Comparison of ENCODE assay signal across 24 cellular contexts in genomic region chr13:53092931-53093330, GRCh38.
A peak's percentile ranks its signal among the peaks of the same experiment; 100 is the strongest.
DNase-seq lines count a peak whose midpoint lies in the region; ATAC-seq and TF ChIP-seq lines count a peak whose summit lies in the region.
"Had no signal": no experiment of that assay in that cellular context is flagged by ENCODE, and none has a peak within 500 bp of the region (broad histone marks: within the 10 kb centered on the region; RNA-seq: fewer than 3 reads in every experiment).

No MANE protein-coding gene starts in this region.

- peak overlapping the region; percentile 21 for H3K4me2 ChIP-seq in neural progenitor cell
- H3K4me2 ChIP-seq: A549, KMS-11 had no signal

- H3K36me3 ChIP-seq in neural progenitor cell (no peaks in the 10 kb centered on the region), prostate gland (no peaks in the 10 kb centered on the region)

- H3K79me2 ChIP-seq in neural progenitor cell (ENCODE audit: low read depth): no peaks in the 10 kb centered on the region

- H3K9me3 ChIP-seq in neural progenitor cell (ENCODE audit: low read depth): no peaks in the 10 kb centered on the region
- H3K9me3 ChIP-seq in prostate gland: no peaks in the 10 kb centered on the region
- H3K9me3 ChIP-seq: A549 had no signal

- intact Hi-C loops in prostate gland (cut with DNase I): no loop called here

- no peaks in the 10 kb centered on the region for H3K9me3 Mint-ChIP-seq in endothelial cell (ENCODE audit: unreplicated experiment)
- H3K9me3 Mint-ChIP-seq in neural progenitor cell: peaks cover 14% of the 10 kb centered on the region

- H3K27me3 ChIP-seq in neural progenitor cell (no peaks in the 10 kb centered on the region), prostate gland (replicated peaks; ENCODE audit: insufficient read depth) (no peaks in the 10 kb centered on the region)

- peaks cover 7% of the 10 kb centered on the region for H3K4me1 ChIP-seq in neural progenitor cell
- no peaks in the 10 kb centered on the region for H3K4me1 ChIP-seq in prostate gland (replicated peaks)
- H3K4me1 ChIP-seq: A549 had no signal

- H3K27me3 Mint-ChIP-seq in endothelial cell (ENCODE audit: unreplicated experiment) (peaks cover 2% of the 10 kb centered on the region), neural progenitor cell (ENCODE audit: insufficient read depth, low read depth) (no peaks in the 10 kb centered on the region)
- H3K27me3 Mint-ChIP-seq: B cell had no signal

- ATAC-seq in HG03025 (IDR thresholded peaks at IDR 0.05; ENCODE audit: low FRiP score, unreplicated experiment): no peak
- ATAC-seq: A549 had no signal

- H2AFZ ChIP-seq in neural progenitor cell (replicated peaks): peak overlapping the region; percentile 76

- no peak overlapping the region for H3K4me3 Mint-ChIP-seq in endothelial cell (ENCODE audit: unreplicated experiment)
- H3K4me3 Mint-ChIP-seq in neural progenitor cell: no peak overlapping the region
- H3K4me3 Mint-ChIP-seq: B cell, CD14-positive monocyte had no signal

- H3K4me1 Mint-ChIP-seq in endothelial cell (ENCODE audit: unreplicated experiment) (no peaks in the 10 kb centered on the region), neural progenitor cell (peaks cover 3% of the 10 kb centered on the region)
- H3K4me1 Mint-ChIP-seq: B cell, CD14-positive monocyte had no signal

- H3K27ac Mint-ChIP-seq in endothelial cell (ENCODE audit: unreplicated experiment): peak overlapping the region; percentile 17
- no peak overlapping the region for H3K27ac Mint-ChIP-seq in neural progenitor cell
- H3K27ac Mint-ChIP-seq: B cell, CD14-positive monocyte had no signal

- H3K36me3 Mint-ChIP-seq in endothelial cell (ENCODE audit: low read depth, unreplicated experiment) (no peaks in the 10 kb centered on the region), neural progenitor cell (no peaks in the 10 kb centered on the region)
- H3K36me3 Mint-ChIP-seq: CD14-positive monocyte had no signal

- no peak overlapping the region for H3K9ac ChIP-seq in neural progenitor cell
- H3K9ac ChIP-seq: KMS-11 had no signal

- no peaks in the 10 kb centered on the region for H3F3A ChIP-seq in neural progenitor cell (ENCODE audit: low read depth)

- no peak for DNase-seq in caudate nucleus (lab: John Stamatoyannopoulos, UW)
- DNase-seq in endothelial cell (ENCODE audit: low spot score): no peak
- DNase-seq in neural progenitor cell (ENCODE audit: low spot score): no peak
- peak; percentile 77 for DNase-seq in superior temporal gyrus (ENCODE audit: extremely low spot score)
- DNase-seq in prostate gland (ENCODE audit: low spot score): no peak
- DNase-seq in DMS79 treated with DMSO at 0.1 percent for 48 hours (lab: John Stamatoyannopoulos, UW): no peak
- DNase-seq: DMS53; EL; GF-D8; GOT3; IMR-90; NCI-H1092 treated with DMSO at 0.1 percent for 48 hours; NCI-H1436 treated with DMSO at 0.1 percent for 48 hours; NCI-H2029; NCI-H2227 treated with DMSO at 0.1 percent for 48 hours; NCI-H510A treated with DMSO at 0.1 percent for 48 hours; NCI-H748 treated with DMSO at 0.1 percent for 48 hours; NK-92 treated with Interleukin-12 subunit alpha and Interleukin-12 subunit beta, amount 100 ng/mL, for 24 hours; SIG-M5 had no signal

- TF ChIP-seq POLR2A in prostate gland (IDR thresholded peaks at IDR 0.05): no peak

- H3K4me3 ChIP-seq in neural progenitor cell: no peak overlapping the region
- no peak overlapping the region for H3K4me3 ChIP-seq in prostate gland
- H3K4me3 ChIP-seq: A549 had no signal

- H3K27ac ChIP-seq in caudate nucleus (ENCODE audit: low read depth, low read length): peak overlapping the region; percentile 39
- H3K27ac ChIP-seq in neural progenitor cell: no peak overlapping the region
- H3K27ac ChIP-seq in prostate gland: no peak overlapping the region
- H3K27ac ChIP-seq: A549, KMS-11 had no signal

- H4K20me1 ChIP-seq in neural progenitor cell (ENCODE audit: low read depth): no peaks in the 10 kb centered on the region

- TF ChIP-seq CTCF in endothelial cell (IDR thresholded peaks at IDR 0.05; ENCODE audit: unreplicated experiment) (no peak), neural progenitor cell (IDR thresholded peaks at IDR 0.05) (no peak), prostate gland (IDR thresholded peaks at IDR 0.05) (no peak)

- 74% methylated on average over 2 of the region's 2 CpGs for WGBS in prostate gland
